24 cellular contexts compared by ENCODE assay signal in the genomic region with DNA sequence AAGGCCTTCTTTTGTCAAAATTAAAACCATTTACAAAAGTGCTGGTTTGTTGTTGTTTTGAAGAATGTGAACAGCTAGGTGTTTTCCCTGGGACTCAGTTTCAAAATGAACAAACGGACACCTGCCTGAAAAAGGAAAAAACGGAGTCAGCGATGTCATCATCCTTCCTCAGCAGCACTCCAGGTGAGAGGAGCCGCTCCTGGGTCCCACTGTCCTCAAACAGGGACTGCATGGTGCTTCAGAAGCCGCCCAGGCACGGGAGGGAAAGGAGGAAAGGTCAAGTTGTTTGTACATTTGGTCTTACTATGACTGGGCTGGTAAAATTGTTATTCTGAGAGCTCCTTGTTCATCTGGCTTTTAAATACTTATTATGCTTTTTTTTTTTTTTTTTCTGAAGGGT.
DNase-seq lines count a peak whose midpoint lies in the region; ATAC-seq and TF ChIP-seq lines count a peak whose summit lies in the region.
"Had no signal": no experiment of that assay in that cellular context is flagged by ENCODE, and none has a peak within 500 bp of the region (broad histone marks: within the 10 kb centered on the region; RNA-seq: fewer than 3 reads in every experiment).

No MANE protein-coding gene starts in this region.

- no peak overlapping the region for H3K27ac Mint-ChIP-seq in activated T-helper 17 cell treated with anti-CD3 and anti-CD28 coated beads, Interleukin-2, amount 50 U/mL, for 72 hours
- no peak overlapping the region for H3K27ac Mint-ChIP-seq in progenitor cell of endocrine pancreas
- H3K27ac Mint-ChIP-seq: activated naive CD4-positive, alpha-beta T cell treated with anti-CD3 and anti-CD28 coated beads, Interleukin-2, amount 10 ng/mL, durations not matched to agents 7 days and 5 days; activated T-cell treated with anti-CD3 and anti-CD28 coated beads, Interleukin-2, amount 50 U/mL, for 72 hours had no signal

- no peaks in the 10 kb centered on the region for H3K4me1 Mint-ChIP-seq in activated T-helper 17 cell treated with anti-CD3 and anti-CD28 coated beads, Interleukin-2, amount 50 U/mL, for 72 hours
- H3K4me1 Mint-ChIP-seq in progenitor cell of endocrine pancreas (ENCODE audit: low read depth), result peaks cover 29% of the 10 kb centered on the region

- intact Hi-C loops in dorsolateral prefrontal cortex (cut with DNase I), result no loop called here
- intact Hi-C loops in posterior cingulate gyrus (cut with DNase I), result no loop called here

- no peaks in the 10 kb centered on the region for H3K36me3 Mint-ChIP-seq in activated T-helper 17 cell treated with anti-CD3 and anti-CD28 coated beads, Interleukin-2, amount 50 U/mL, for 72 hours (ENCODE audit: low read depth)
- H3K36me3 Mint-ChIP-seq in progenitor cell of endocrine pancreas (ENCODE audit: insufficient read depth), result no peaks in the 10 kb centered on the region
- H3K36me3 Mint-ChIP-seq: activated naive CD4-positive, alpha-beta T cell treated with anti-CD3 and anti-CD28 coated beads, Interleukin-2, amount 10 ng/mL, durations not matched to agents 7 days and 5 days; brain had no signal

- peak; percentile 56 for ATAC-seq in activated T-helper 17 cell treated with anti-CD3 and anti-CD28 coated beads, Interleukin-2, amount 50 U/mL, for 72 hours (replicated peaks)
- ATAC-seq: activated T-cell treated with anti-CD3 and anti-CD28 coated beads, Interleukin-2, amount 50 U/mL, for 72 hours; left lobe of liver; Panc1 had no signal

- H3K27me3 ChIP-seq in dorsolateral prefrontal cortex, result no peaks in the 10 kb centered on the region
- H3K27me3 ChIP-seq: SJCRH30, stomach, tibial nerve had no signal

- no peak overlapping the region for H3K4me3 ChIP-seq in dorsolateral prefrontal cortex
- H3K4me3 ChIP-seq: SJCRH30, skin epidermis, stomach, tibial nerve had no signal

- no peak overlapping the region for H3K4me3 Mint-ChIP-seq in activated T-helper 17 cell treated with anti-CD3 and anti-CD28 coated beads, Interleukin-2, amount 50 U/mL, for 72 hours
- H3K4me3 Mint-ChIP-seq in progenitor cell of endocrine pancreas (ENCODE audit: low read depth), result peak overlapping the region; percentile 9
- H3K4me3 Mint-ChIP-seq: activated naive CD4-positive, alpha-beta T cell treated with anti-CD3 and anti-CD28 coated beads, Interleukin-2, amount 10 ng/mL, durations not matched to agents 7 days and 5 days; brain had no signal

- H3K9me3 Mint-ChIP-seq in activated T-helper 17 cell treated with anti-CD3 and anti-CD28 coated beads, Interleukin-2, amount 50 U/mL, for 72 hours, result no peaks in the 10 kb centered on the region
- H3K9me3 Mint-ChIP-seq in progenitor cell of endocrine pancreas (ENCODE audit: low read depth), result no peaks in the 10 kb centered on the region
- H3K9me3 Mint-ChIP-seq: activated naive CD4-positive, alpha-beta T cell treated with anti-CD3 and anti-CD28 coated beads, Interleukin-2, amount 10 ng/mL, durations not matched to agents 7 days and 5 days; activated T-cell treated with anti-CD3 and anti-CD28 coated beads, Interleukin-2, amount 50 U/mL, for 72 hours had no signal

- DNase-seq in DMS79 (lab: John Stamatoyannopoulos, UW) (peak; percentile 4), GM20000 (ENCODE audit: low spot score) (peak; percentile 17), progenitor cell of endocrine pancreas (ENCODE audit: low spot score, unreplicated experiment) (no peak), NCI-H2196 (lab: John Stamatoyannopoulos, UW; ENCODE audit: unreplicated experiment) (no peak), dorsolateral prefrontal cortex (no peak), posterior cingulate gyrus (no peak)
- DNase-seq: activated CD4-positive, alpha-beta T cell treated with anti-CD3 and anti-CD28 coated beads, Interleukin-2, amount 50 U/mL, for 1 hour; activated naive CD4-positive, alpha-beta T cell treated with anti-CD3 and anti-CD28 coated beads, Interleukin-2, amount 10 ng/mL, durations not matched to agents 7 days and 5 days; activated T-cell treated with anti-CD3 and anti-CD28 coated beads, Interleukin-2, amount 50 U/mL, for 72 hours; cerebellar nuclear complex; DND-41; HCEC 1CT; NCI-H1417 treated with DMSO at 0.1 percent for 48 hours; NCI-H2081 treated with DMSO at 0.1 percent for 48 hours; NCI-H524 treated with DMSO at 0.1 percent for 48 hours; retina; SJCRH30; stomach had no signal

- H3K27me3 Mint-ChIP-seq in activated T-helper 17 cell treated with anti-CD3 and anti-CD28 coated beads, Interleukin-2, amount 50 U/mL, for 72 hours, result peaks cover 8% of the 10 kb centered on the region
- H3K27me3 Mint-ChIP-seq in progenitor cell of endocrine pancreas, result peaks cover 3% of the 10 kb centered on the region

- TF ChIP-seq CTCF in GM20000 (IDR thresholded peaks at IDR 0.05; ENCODE audit: extremely low read depth, missing control alignments), result no peak
- TF ChIP-seq CTCF in progenitor cell of endocrine pancreas (IDR thresholded peaks at IDR 0.05; ENCODE audit: unreplicated experiment), result no peak
- no peak for TF ChIP-seq CTCF in dorsolateral prefrontal cortex (IDR thresholded peaks at IDR 0.05 in 54 of 56, conservative IDR thresholded peaks at IDR 0.05 in 2 of 56; ENCODE audit: low read depth in 1 of 56, partially characterized antibody in 56 of 56)

- no peak overlapping the region for H3K27ac ChIP-seq in dorsolateral prefrontal cortex
- H3K27ac ChIP-seq: SJCRH30, skin epidermis had no signal

Comparison
In these comparisons a context has a peak if more than half of its experiments do, and no peak if none do; other contexts are left out.
1. DNase-seq: peak in DMS79 (single experiment) and GM20000 (single experiment); none in progenitor cell of endocrine pancreas (single experiment), NCI-H2196 (single experiment), dorsolateral prefrontal cortex (0 of 10) and posterior cingulate gyrus (0 of 10).